ENCODE assay signal across 13 cellular contexts in the genomic region with DNA sequence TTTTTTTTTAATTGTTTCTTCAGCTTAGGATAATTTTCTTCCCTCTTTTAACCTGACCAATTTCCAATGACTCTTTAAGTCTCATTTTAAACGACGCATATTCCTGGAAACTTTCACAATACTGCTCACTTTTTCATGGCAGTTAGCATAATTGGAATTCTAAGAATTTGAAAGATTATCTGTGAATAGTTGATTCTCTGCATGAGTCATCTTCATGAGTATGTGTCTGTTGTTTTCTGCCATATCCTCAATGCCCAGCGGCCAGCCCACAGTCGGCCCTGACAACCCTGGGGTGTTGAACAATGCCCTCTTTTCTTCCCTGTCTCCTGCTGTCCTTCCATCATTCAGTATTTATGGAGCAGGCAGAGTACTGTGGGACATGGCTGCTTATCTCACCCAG.
DNase-seq lines count a peak whose midpoint lies in the region; ATAC-seq and TF ChIP-seq lines count a peak whose summit lies in the region.
"Had no signal": no experiment of that assay in that cellular context is flagged by ENCODE, and none has a peak within 500 bp of the region (broad histone marks: within the 10 kb centered on the region; RNA-seq: fewer than 3 reads in every experiment).

No MANE protein-coding gene starts in this region.

- H3K27me3 ChIP-seq in RWPE2 (ENCODE audit: insufficient read depth, poor library complexity, severe bottlenecking): peaks cover 38% of the 10 kb centered on the region

- peaks cover 15% of the 10 kb centered on the region for H3K4me1 ChIP-seq in RWPE2 (ENCODE audit: insufficient read depth, poor library complexity, severe bottlenecking)

- no peak overlapping the region for H3K4me3 ChIP-seq in RWPE2 (ENCODE audit: severe bottlenecking)
- H3K4me3 ChIP-seq in retinal pigment epithelial cell (ENCODE audit: low read length): no peak overlapping the region
- H3K4me3 ChIP-seq: thoracic aorta had no signal

- peak overlapping the region; percentile 52 for H3K27ac ChIP-seq in RWPE2 (ENCODE audit: poor library complexity, severe bottlenecking)
- H3K27ac ChIP-seq: thoracic aorta, WERI-Rb-1 had no signal

- no peaks in the 10 kb centered on the region for H3K36me3 ChIP-seq in RWPE2 (ENCODE audit: low read depth)
- H3K36me3 ChIP-seq: thoracic aorta, WERI-Rb-1 had no signal

- peak; percentile 99 for ATAC-seq in RWPE2 (ENCODE audit: low read depth)
- no peak for ATAC-seq in HG03442 (IDR thresholded peaks at IDR 0.05; ENCODE audit: unreplicated experiment)
- no peak for ATAC-seq in GM21367 (IDR thresholded peaks at IDR 0.05; ENCODE audit: unreplicated experiment)
- ATAC-seq in HG03520 (IDR thresholded peaks at IDR 0.05; ENCODE audit: unreplicated experiment): no peak
- ATAC-seq: activated T-cell treated with anti-CD3 and anti-CD28 coated beads, Interleukin-2, amount 50 U/mL, for 72 hours; natural killer cell treated with Interleukin-12 subunit alpha and Interleukin-12 subunit beta and Interleukin-15 and Interleukin-18, amount 100 ng/mL, for 72 hours had no signal

- H3K9me3 ChIP-seq in RWPE2 (ENCODE audit: severe bottlenecking): no peaks in the 10 kb centered on the region
- H3K9me3 ChIP-seq: thoracic aorta had no signal

- TF ChIP-seq CTCF in RWPE2 (IDR thresholded peaks at IDR 0.05; ENCODE audit: poor library complexity, severe bottlenecking): no peak
- TF ChIP-seq CTCF in retinal pigment epithelial cell (conservative IDR thresholded peaks at IDR 0.05; ENCODE audit: low read depth, low read length): no peak

- DNase-seq in GM03348 (ENCODE audit: low spot score) (peak; percentile 76), RWPE2 (ENCODE audit: low spot score) (no peak), foreskin melanocyte (peak; percentile 97), retinal pigment epithelial cell (ENCODE audit: low read depth) (peak; percentile 72)
- no peak for DNase-seq in activated CD8-positive, alpha-beta memory T cell treated with anti-CD3 and anti-CD28 coated beads, Interleukin-2, amount 50 U/mL, for 48 hours
- DNase-seq: activated T-cell treated with anti-CD3 and anti-CD28 coated beads, Interleukin-2, amount 50 U/mL, for 72 hours; stimulated activated CD4-positive, alpha-beta T cell treated with anti-CD3 and anti-CD28 coated beads, Interleukin-2, amount 100 ng/mL, for 48 hours; WERI-Rb-1 had no signal

Comparison
In these comparisons a context has a peak if more than half of its experiments do, and no peak if none do; other contexts are left out.
1. DNase-seq: peak in GM03348 (single experiment), foreskin melanocyte (single experiment) and retinal pigment epithelial cell (single experiment); none in RWPE2 (single experiment) and activated CD8-positive, alpha-beta memory T cell treated with anti-CD3 and anti-CD28 coated beads, Interleukin-2, amount 50 U/mL, for 48 hours (single experiment).